ENCODE assay signal across 8 cellular contexts in genomic region chr6:29647927-29648642, GRCh38. TPM values are rescaled to one million over a fixed set of nuclear protein-coding genes. Genes with fewer than 3 reads are reported as not detected.
A peak's percentile ranks its signal among the peaks of the same experiment; 100 is the strongest.
DNase-seq lines count a peak whose midpoint lies in the region; ATAC-seq and TF ChIP-seq lines count a peak whose summit lies in the region.

No MANE protein-coding gene starts in this region.

- ATAC-seq in heart left ventricle (no peak), right cardiac atrium (no peak), GM18511 (IDR thresholded peaks at IDR 0.05; ENCODE audit: unreplicated experiment) (no peak)
- ATAC-seq in stimulated activated naive CD8-positive, alpha-beta T cell treated with anti-CD3 and anti-CD28 coated beads, Interleukin-15, amount 100 ng/mL, for 72 hours, result no peak

- H3K4me3 ChIP-seq in heart left ventricle (no peak overlapping the region), right cardiac atrium (ENCODE audit: low read length) (no peak overlapping the region), endodermal cell (ENCODE audit: low read length) (no peak overlapping the region)

- no peaks in the 10 kb centered on the region for H3K27me3 ChIP-seq in heart left ventricle
- H3K27me3 ChIP-seq in right cardiac atrium (ENCODE audit: control insufficient read depth, insufficient read depth), result no peaks in the 10 kb centered on the region
- H3K27me3 ChIP-seq in endodermal cell (ENCODE audit: control insufficient read depth, insufficient read depth, low read length, poor library complexity, severe bottlenecking), result no peaks in the 10 kb centered on the region

- H3K9me3 ChIP-seq in heart left ventricle (no peaks in the 10 kb centered on the region), right cardiac atrium (ENCODE audit: control insufficient read depth, low read length) (no peaks in the 10 kb centered on the region), endodermal cell (ENCODE audit: control insufficient read depth, low read length) (no peaks in the 10 kb centered on the region)

- TF ChIP-seq POLR2A in heart left ventricle (IDR thresholded peaks at IDR 0.05), result no peak

- peaks cover 3% of the 10 kb centered on the region for H3K4me1 Mint-ChIP-seq in endodermal cell
- H3K4me1 Mint-ChIP-seq in stimulated activated naive CD8-positive, alpha-beta T cell treated with anti-CD3 and anti-CD28 coated beads, Interleukin-15, amount 100 ng/mL, for 72 hours, result peaks cover 8% of the 10 kb centered on the region

- peak in 11 of 12 donors; percentile 32 to 59 (median 50) for TF ChIP-seq CTCF in heart left ventricle (IDR thresholded peaks at IDR 0.05)
- TF ChIP-seq CTCF in endodermal cell (conservative IDR thresholded peaks at IDR 0.05), result peak; percentile 80

- H3K27ac Mint-ChIP-seq in endodermal cell, result no peak overlapping the region
- no peak overlapping the region for H3K27ac Mint-ChIP-seq in stimulated activated naive CD8-positive, alpha-beta T cell treated with anti-CD3 and anti-CD28 coated beads, Interleukin-15, amount 100 ng/mL, for 72 hours

- no peaks in the 10 kb centered on the region for H3K9me3 Mint-ChIP-seq in endodermal cell
- H3K9me3 Mint-ChIP-seq in stimulated activated naive CD8-positive, alpha-beta T cell treated with anti-CD3 and anti-CD28 coated beads, Interleukin-15, amount 100 ng/mL, for 72 hours, result no peaks in the 10 kb centered on the region

- no peak overlapping the region for H3K27ac ChIP-seq in heart left ventricle
- no peak overlapping the region for H3K27ac ChIP-seq in right cardiac atrium (ENCODE audit: low read length)
- no peak overlapping the region for H3K27ac ChIP-seq in endodermal cell (ENCODE audit: low read depth, low read length)

- H3K4me3 Mint-ChIP-seq in endodermal cell, result no peak overlapping the region
- no peak overlapping the region for H3K4me3 Mint-ChIP-seq in stimulated activated naive CD8-positive, alpha-beta T cell treated with anti-CD3 and anti-CD28 coated beads, Interleukin-15, amount 100 ng/mL, for 72 hours

- H3K9ac ChIP-seq in endodermal cell (ENCODE audit: extremely low read depth, low read length, poor library complexity, severe bottlenecking), result no peak overlapping the region

- DNase-seq in heart left ventricle (no peak), right cardiac atrium (no peak), NCI-H526 treated with DMSO at 0.1 percent for 48 hours (lab: John Stamatoyannopoulos, UW) (peak; percentile 25), endodermal cell (no peak), superior temporal gyrus (ENCODE audit: extremely low spot score) (peak; percentile 73), GM19238 (ENCODE audit: insufficient read length, low spot score) (no peak)
- no peak for DNase-seq in stimulated activated naive CD8-positive, alpha-beta T cell treated with anti-CD3 and anti-CD28 coated beads, Interleukin-15, amount 100 ng/mL, for 72 hours

- peaks cover 0 to 12% (median 4%) of the 10 kb centered on the region in 12 donors for H3K4me1 ChIP-seq in heart left ventricle
- no peaks in the 10 kb centered on the region for H3K4me1 ChIP-seq in right cardiac atrium (ENCODE audit: control insufficient read depth, insufficient read depth, low read length)
- H3K4me1 ChIP-seq in endodermal cell (ENCODE audit: control insufficient read depth, insufficient read depth, low read length), result no peaks in the 10 kb centered on the region

- WGBS in heart left ventricle, 4 donors, result 91 to 94% (median 91%) methylated on average over 23 of the region's 23 CpGs
- 91% methylated on average over 23 of the region's 23 CpGs for WGBS in right cardiac atrium
- WGBS in endodermal cell (ENCODE audit: insufficient coverage in 1 of 2, insufficient read length in 1 of 2), 2 experiments, result 87 to 88% methylated on average over 18 to 23 of the region's 23 CpGs

- no peaks in the 10 kb centered on the region for H3K27me3 Mint-ChIP-seq in endodermal cell (ENCODE audit: insufficient read depth)
- H3K27me3 Mint-ChIP-seq in stimulated activated naive CD8-positive, alpha-beta T cell treated with anti-CD3 and anti-CD28 coated beads, Interleukin-15, amount 100 ng/mL, for 72 hours, result no peaks in the 10 kb centered on the region

- no peaks in the 10 kb centered on the region for H3K36me3 Mint-ChIP-seq in endodermal cell (ENCODE audit: low read depth)

- intact Hi-C loops in heart left ventricle (cut with DNase I) (loop anchor here in 4 of 10 donors (2.0 to 10.0 kb wide), 4 partner anchors 39 to 187 kb away; no protein-coding TSS in a partner anchor), right cardiac atrium (cut with DNase I) (loop anchor here in 1 of 4 donors (2.0 kb wide), 1 partner anchor 49 kb away; no protein-coding TSS in a partner anchor)

- H3K36me3 ChIP-seq in heart left ventricle, result no peaks in the 10 kb centered on the region
- no peaks in the 10 kb centered on the region for H3K36me3 ChIP-seq in endodermal cell (ENCODE audit: control insufficient read depth, insufficient read depth, low read length)

RNA-seq across cellular contexts. Expression of gene MOG, which starts 8.8 kb away (rescaled TPM):
- total RNA-seq in heart left ventricle (1 to 10 TPM in 8 of 9 donors, under 1 TPM in 1; 0.50 to 7.4 (median 2.7) TPM), right cardiac atrium (1 to 10 TPM; 1.5 to 2.6 (median 2.2) TPM), endodermal cell (not detected)
- polyA plus RNA-seq in heart left ventricle (1 to 10 TPM in 1 of 2 donors, under 1 TPM in 1; 0.19 to 2.9 TPM), right cardiac atrium (4.8 TPM)
- not detected for polyA plus RNA-seq in endodermal cell (2013, experiment 1 of 2)
- polyA plus RNA-seq in endodermal cell (2013, experiment 2 of 2), result not detected

RNA-seq across cellular contexts. Expression of gene GABBR1, which starts 15.1 kb away (rescaled TPM):
- total RNA-seq in heart left ventricle, result 10 to 100 TPM; 11.6 to 30.8 (median 18.1) TPM
- polyA plus RNA-seq in heart left ventricle, result 10 to 100 TPM; 11.7 to 25.4 TPM
- total RNA-seq in right cardiac atrium, result 10 to 100 TPM; 34.8 to 40.0 (median 36.6) TPM
- polyA plus RNA-seq in right cardiac atrium, result 37.5 TPM
- 10 to 100 TPM; 81.8 to 99.1 TPM for total RNA-seq in endodermal cell
- polyA plus RNA-seq in endodermal cell (2013, experiment 1 of 2), result 59.1 TPM
- 52.2 TPM for polyA plus RNA-seq in endodermal cell (2013, experiment 2 of 2)

RNA-seq across cellular contexts. Expression of gene ZFP57, which starts 32.9 kb away (rescaled TPM):
- total RNA-seq in heart left ventricle (10 to 100 TPM in 1 of 9 donors, 1 to 10 TPM in 1, under 1 TPM in 1, not detected in 6; 0.75 to 18.1 (median 4.8) TPM), right cardiac atrium (1 to 10 TPM in 1 of 4 donors, under 1 TPM in 3; 0.32 to 1.8 (median 0.44) TPM), endodermal cell (under 1 TPM; 0.24 to 0.59 TPM)
- polyA plus RNA-seq in heart left ventricle (under 1 TPM in 1 of 2 donors, not detected in 1; 0.06 TPM), right cardiac atrium (0.77 TPM)
- polyA plus RNA-seq in endodermal cell (2013, experiment 1 of 2), result 0.11 TPM
- polyA plus RNA-seq in endodermal cell (2013, experiment 2 of 2), result not detected

Comparison
In these comparisons a context has a peak if more than half of its experiments do, and no peak if none do; other contexts are left out.
1. DNase-seq: peak in NCI-H526 treated with DMSO at 0.1 percent for 48 hours (single experiment) and superior temporal gyrus (single experiment); none in heart left ventricle (0 of 5), right cardiac atrium (0 of 3), endodermal cell (single experiment), stimulated activated naive CD8-positive, alpha-beta T cell treated with anti-CD3 and anti-CD28 coated beads, Interleukin-15, amount 100 ng/mL, for 72 hours (0 of 2) and GM19238 (single experiment).